ENCODE assay signal across 11 cellular contexts in the genomic region with DNA sequence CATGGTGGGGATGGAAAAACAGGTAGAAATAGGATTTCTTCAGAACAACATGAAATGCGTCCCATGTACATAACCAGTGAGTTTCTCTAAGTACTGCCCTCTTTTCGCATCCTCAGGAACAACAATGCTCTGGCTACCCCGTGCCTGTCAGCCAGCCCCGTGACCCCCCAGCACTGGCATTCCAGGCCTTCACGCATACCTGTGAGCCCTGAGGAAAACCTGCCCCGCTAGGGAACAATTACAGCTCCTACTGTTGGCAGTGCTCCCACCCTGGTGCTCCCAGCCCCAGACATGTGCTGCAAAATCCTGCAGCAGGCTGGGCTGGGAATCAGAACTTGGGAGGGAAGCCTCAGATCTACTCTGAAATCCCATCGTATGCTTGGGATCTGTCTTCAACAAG. TPM values are rescaled to one million over a fixed set of nuclear protein-coding genes. Genes with fewer than 3 reads are reported as not detected.
DNase-seq lines count a peak whose midpoint lies in the region; ATAC-seq, FAIRE-seq and TF ChIP-seq lines count a peak whose summit lies in the region.
"Had no signal": no experiment of that assay in that cellular context is flagged by ENCODE, and none has a peak within 500 bp of the region (broad histone marks: within the 10 kb centered on the region; RNA-seq: fewer than 3 reads in every experiment).

No MANE protein-coding gene starts in this region.

- TF ChIP-seq POLR2A in stomach (IDR thresholded peaks at IDR 0.05), result no peak

- no peaks in the 10 kb centered on the region for H3K9me2 ChIP-seq in SK-N-SH

- CTCF ChIA-PET in SK-N-SH (lab: Yijun Ruan, JAX), result interaction anchor here (0.9 to 1.6 kb wide), 3 partner anchors 12 to 113 kb away, joined by 3 to 6 read pairs (median 4); no protein-coding TSS in a partner anchor

- no peak for TF ChIP-seq RAD21 in SK-N-SH (IDR thresholded peaks at IDR 0.05; ENCODE audit: low read length)

- H3K4me1 ChIP-seq in SK-N-SH (ENCODE audit: control insufficient read depth in 1 of 2, insufficient read depth in 2 of 2, low read depth in 1 of 2, low read length in 1 of 2), result peaks cover 74 to 88% of the 10 kb centered on the region in 2 experiments
- peaks cover 82 to 86% of the 10 kb centered on the region in 2 donors for H3K4me1 ChIP-seq in kidney (ENCODE audit: control insufficient read depth in 1 of 2, insufficient read depth in 1 of 2, low read depth in 1 of 2, low read length in 2 of 2)
- H3K4me1 ChIP-seq in stomach, result peaks cover 96 to 100% (median 99%) of the 10 kb centered on the region in 4 donors
- peaks cover 63% of the 10 kb centered on the region for H3K4me1 ChIP-seq in foreskin keratinocyte

- H3K4me1 Mint-ChIP-seq in activated naive CD8-positive, alpha-beta T cell treated with anti-CD3 and anti-CD28 coated beads for 36 hours, result peaks cover 79% of the 10 kb centered on the region

- H3K9ac ChIP-seq in SK-N-SH (peak overlapping the region; percentile 70; the same call in 1 of the 2 replicates), kidney (ENCODE audit: low read length in 2 of 2) (peak overlapping the region; percentile 49 to 84)
- H3K9ac ChIP-seq: parathyroid adenoma had no signal

- peaks cover 50% of the 10 kb centered on the region for H3K36me3 Mint-ChIP-seq in activated naive CD8-positive, alpha-beta T cell treated with anti-CD3 and anti-CD28 coated beads for 36 hours

- TF ChIP-seq CTCF in SK-N-SH (IDR thresholded peaks at IDR 0.05) (no peak), kidney (IDR thresholded peaks at IDR 0.05; ENCODE audit: borderline replicate concordance, extremely low read depth, insufficient read depth) (no peak), stomach (IDR thresholded peaks at IDR 0.05) (no peak), foreskin keratinocyte (conservative IDR thresholded peaks at IDR 0.05) (no peak)

- no peak for FAIRE-seq in kidney (lab: Jason Lieb, UNC)

- peak overlapping the region; percentile 65 for H3K4me3 Mint-ChIP-seq in activated naive CD8-positive, alpha-beta T cell treated with anti-CD3 and anti-CD28 coated beads for 36 hours

- WGBS in SK-N-SH (ENCODE audit: low lambda C conversion rate), result 43% methylated on average over 7 of the region's 7 CpGs
- WGBS in stomach, 5 donors, result 64 to 71% (median 69%) methylated on average over 7 of the region's 7 CpGs

- H3F3A ChIP-seq in SK-N-SH (replicated peaks; ENCODE audit: insufficient read depth), result peaks cover 76% of the 10 kb centered on the region

- H3K9me3 ChIP-seq in SK-N-SH (no peaks in the 10 kb centered on the region), kidney (ENCODE audit: control insufficient read depth in 1 of 2, low read length in 2 of 2) (no peaks in the 10 kb centered on the region), stomach (no peaks in the 10 kb centered on the region)

- H3K27ac Mint-ChIP-seq in activated naive CD8-positive, alpha-beta T cell treated with anti-CD3 and anti-CD28 coated beads for 36 hours, result peak overlapping the region; percentile 5

- H3K27me3 Mint-ChIP-seq in activated naive CD8-positive, alpha-beta T cell treated with anti-CD3 and anti-CD28 coated beads for 36 hours, result peaks cover 5% of the 10 kb centered on the region

- peak overlapping the region; percentile 24 to 59; a peak in 3 of 4 replicates for H3K4me3 ChIP-seq in SK-N-SH (ENCODE audit: low read depth in 2 of 2, low read length in 1 of 2)
- peak overlapping the region; percentile 32 to 99 for H3K4me3 ChIP-seq in kidney (ENCODE audit: low read length in 2 of 2)
- H3K4me3 ChIP-seq in stomach, result peak overlapping the region in 1 of 4 donors; percentile 18

- H3K9me3 Mint-ChIP-seq in activated naive CD8-positive, alpha-beta T cell treated with anti-CD3 and anti-CD28 coated beads for 36 hours, result no peaks in the 10 kb centered on the region

- H2AFZ ChIP-seq in SK-N-SH (ENCODE audit: low read depth), result no peak overlapping the region
- H2AFZ ChIP-seq: parathyroid adenoma had no signal

- peak overlapping the region; percentile 84 to 97 for H3K27ac ChIP-seq in SK-N-SH (ENCODE audit: low read depth in 2 of 2, low read length in 1 of 2)
- peak overlapping the region; percentile 82 to 92 for H3K27ac ChIP-seq in kidney (ENCODE audit: low read depth in 2 of 2, low read length in 2 of 2)
- H3K27ac ChIP-seq in stomach, result peak overlapping the region; percentile 11 to 100 (median 97)
- H3K27ac ChIP-seq in foreskin keratinocyte, result no peak overlapping the region
- H3K27ac ChIP-seq: parathyroid adenoma had no signal

- intact Hi-C loops in kidney (cut with DNase I), result loop anchor here (10.0 kb wide), 1 partner anchor 97 kb away; no protein-coding TSS in a partner anchor
- intact Hi-C loops in stomach (cut with DNase I; ENCODE audit: low total_unique reads), result no loop called here

- no peaks in the 10 kb centered on the region for H3K27me3 ChIP-seq in SK-N-SH (ENCODE audit: insufficient read depth)
- H3K27me3 ChIP-seq in stomach, result no peaks in the 10 kb centered on the region
- H3K27me3 ChIP-seq in foreskin keratinocyte, result no peaks in the 10 kb centered on the region

- POLR2A ChIA-PET in SK-N-SH (lab: Yijun Ruan, JAX), result interaction anchor here (1.4 kb wide), 1 partner anchor 154 kb away, joined by 4 read pairs; no protein-coding TSS in a partner anchor

- TF ChIP-seq EP300 in SK-N-SH (IDR thresholded peaks at IDR 0.05; ENCODE audit: borderline replicate concordance in 1 of 2, low read depth in 1 of 2, low read length in 1 of 2), result no peak
- no peak for TF ChIP-seq EP300 in stomach (IDR thresholded peaks at IDR 0.05)

- ATAC-seq in SK-N-SH treated with all-trans-retinoic acid at 6 μM for 48 hours (no peak), foreskin keratinocyte (no peak), GM18519 (IDR thresholded peaks at IDR 0.05; ENCODE audit: low FRiP score, unreplicated experiment) (no peak)

- DNase-seq in SK-N-SH (no peak), kidney (no peak), stomach (no peak), MV-4-11 (lab: John Stamatoyannopoulos, UW) (no peak), foreskin keratinocyte (no peak)
- DNase-seq in activated naive CD8-positive, alpha-beta T cell treated with anti-CD3 and anti-CD28 coated beads for 36 hours, result no peak
- DNase-seq: 8988T; activated CD4-positive, alpha-beta T cell treated with anti-CD3 and anti-CD28 coated beads for 1 hour had no signal

- H3K36me3 ChIP-seq in SK-N-SH (replicated peaks in 1 of 2; ENCODE audit: control insufficient read depth in 1 of 2, insufficient read depth in 2 of 2, low read length in 1 of 2) (peaks cover 33 to 47% of the 10 kb centered on the region in 2 experiments), kidney (ENCODE audit: control insufficient read depth in 1 of 2, insufficient read depth in 2 of 2, low read length in 2 of 2) (peaks cover 3 to 37% of the 10 kb centered on the region in 2 donors), stomach (peaks cover 8 to 42% (median 16%) of the 10 kb centered on the region in 4 donors)

- peaks cover 96% of the 10 kb centered on the region for H4K20me1 ChIP-seq in SK-N-SH (ENCODE audit: insufficient read depth)

- peak overlapping the region; percentile 91 for H3K4me2 ChIP-seq in SK-N-SH

- peaks cover 100% of the 10 kb centered on the region for H3K79me2 ChIP-seq in SK-N-SH (ENCODE audit: insufficient read depth)

TF ChIP-seq in SK-N-SH, 30 proteins besides CTCF, POLR2A, EP300 and RAD21 (continues in another document):
- TF ChIP-seq EZH2phosphoT487 (IDR thresholded peaks at IDR 0.05; ENCODE audit: borderline replicate concordance, low read depth) (no peak), TAF1 (IDR thresholded peaks at IDR 0.05; ENCODE audit: borderline replicate concordance, low read depth, low read length) (no peak), GABPA (IDR thresholded peaks at IDR 0.05; ENCODE audit: low read depth) (no peak), CHD2 (IDR thresholded peaks at IDR 0.05; ENCODE audit: low read length, partially characterized antibody) (no peak), RCOR1 (IDR thresholded peaks at IDR 0.05; ENCODE audit: low read length) (no peak), RXRA (IDR thresholded peaks at IDR 0.05; ENCODE audit: borderline replicate concordance, low read depth) (no peak), MXI1 (IDR thresholded peaks at IDR 0.05; ENCODE audit: low read depth, low read length) (no peak), SMC3 (IDR thresholded peaks at IDR 0.05; ENCODE audit: low read depth, low read length) (no peak), MEF2A (IDR thresholded peaks at IDR 0.05; ENCODE audit: borderline replicate concordance, low read depth) (no peak), POLR2AphosphoS5 (IDR thresholded peaks at IDR 0.05; ENCODE audit: low read depth, low read length) (no peak)

TF ChIP-seq in SK-N-SH treated with all-trans-retinoic acid at 6 μM for 48 hours, 23 proteins besides CTCF, POLR2A, EP300 and RAD21:
- no peak for TF ChIP-seq ZFP3 (CRISPR knock-in tag; IDR thresholded peaks at IDR 0.05)
- no peak for TF ChIP-seq GLIS3 (CRISPR knock-in tag; IDR thresholded peaks at IDR 0.05)

RNA-seq across cellular contexts. Expression of a gene that starts 9.1 kb away (rescaled TPM):
- polyA plus RNA-seq in SK-N-SH (2012; rRNA removed) (19.1 and 20.0 TPM in 2 replicates), kidney (ENCODE audit: insufficient read depth, low read depth, low replicate concordance) (17.3 TPM), stomach (10 to 100 TPM in 1 of 3 donors, 1 to 10 TPM in 2; 4.5 to 10.1 (median 9.9) TPM), foreskin keratinocyte (4.3 and 5.2 TPM in 2 replicates)
- 11.3 and 14.5 TPM in 2 replicates for polyA plus RNA-seq in SK-N-SH (2012; cell fraction: cytosol; rRNA removed)
- polyA plus RNA-seq in SK-N-SH (2012; cell fraction: nucleus; rRNA removed), result 15.2 and 26.8 TPM in 2 replicates
- 1 to 10 TPM; 9.0 to 9.4 TPM for total RNA-seq in activated naive CD8-positive, alpha-beta T cell treated with anti-CD3 and anti-CD28 coated beads for 36 hours
- total RNA-seq in kidney (32.6 TPM), stomach (100 to 1,000 TPM in 1 of 5 donors, 10 to 100 TPM in 3, 1 to 10 TPM in 1; 7.0 to 123 (median 29.3) TPM), foreskin keratinocyte (7.2 and 10.5 TPM in 2 replicates)
